In the genomic region with DNA sequence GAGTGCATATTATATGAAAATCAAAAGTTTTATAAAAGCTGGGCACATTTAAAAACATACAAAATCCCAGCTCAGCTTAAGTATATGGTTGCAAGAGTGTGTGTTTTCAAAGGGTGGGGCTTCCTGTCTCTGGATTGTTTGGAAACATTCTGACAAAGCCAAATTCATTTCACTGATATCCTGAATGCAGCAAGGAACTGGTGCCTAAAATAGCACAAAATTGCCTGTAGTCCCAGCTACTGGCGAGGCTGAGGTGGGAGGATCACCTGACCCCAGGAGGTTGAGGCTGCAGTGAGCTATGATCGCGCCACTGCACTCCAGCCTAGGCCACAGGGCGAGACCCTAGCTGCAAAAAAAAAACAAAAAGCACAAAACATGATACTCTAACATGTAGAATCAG, we compare ENCODE assay signal across 19 cellular contexts. TPM values are rescaled to one million over a fixed set of nuclear protein-coding genes. Genes with fewer than 3 reads are reported as not detected.
A peak's percentile ranks its signal among the peaks of the same experiment; 100 is the strongest.
DNase-seq lines count a peak whose midpoint lies in the region; ATAC-seq, FAIRE-seq and TF ChIP-seq lines count a peak whose summit lies in the region.
"Had no signal": no experiment of that assay in that cellular context is flagged by ENCODE, and none has a peak within 500 bp of the region (broad histone marks: within the 10 kb centered on the region; RNA-seq: fewer than 3 reads in every experiment).

No MANE protein-coding gene starts in this region.

- H3K27me3 ChIP-seq in breast epithelium (no peaks in the 10 kb centered on the region), endothelial cell of umbilical vein (ENCODE audit: control insufficient read depth in 2 of 2, insufficient read depth in 2 of 2, low read length in 2 of 2) (no peaks in the 10 kb centered on the region), keratinocyte (ENCODE audit: control insufficient read depth, extremely low read depth, insufficient read depth, low read length) (no peaks in the 10 kb centered on the region), upper lobe of left lung (no peaks in the 10 kb centered on the region)

- H3K9ac ChIP-seq in endothelial cell of umbilical vein (replicated peaks; ENCODE audit: extremely low read depth, insufficient read depth, low read length): no peak overlapping the region
- H3K9ac ChIP-seq in keratinocyte (ENCODE audit: control insufficient read depth, extremely low read depth, insufficient read depth, low read length): no peak overlapping the region
- H3K9ac ChIP-seq: BLaER1 treated with 17β-estradiol and CSF1 and Interleukin-3, amounts not matched to agents 10 nM and 100 nM had no signal

- dilution Hi-C loops in endothelial cell of umbilical vein (cut with MboI; ENCODE audit: extremely low pct_ligation_motif_present, low sequenced_read_pairs): no loop called here
- dilution Hi-C loops in keratinocyte (cut with MboI; ENCODE audit: extremely low pct_ligation_motif_present, low sequenced_read_pairs): no loop called here

- CTCF ChIA-PET in MCF 10A (lab: Yijun Ruan, JAX) (interaction anchor here (0.6 to 3.1 kb wide), 7 partner anchors 9 to 208 kb away, joined by 3 to 15 read pairs (median 3); no protein-coding TSS in a partner anchor), endothelial cell of umbilical vein (lab: Charles Lee) (interaction anchor here (0.7 to 2.4 kb wide), 9 partner anchors 10 to 91 kb away, joined by 3 to 17 read pairs (median 5); no protein-coding TSS in a partner anchor)

- no peak for TF ChIP-seq POLR2A in breast epithelium (IDR thresholded peaks at IDR 0.05)
- TF ChIP-seq POLR2A in endothelial cell of umbilical vein (IDR thresholded peaks at IDR 0.05; ENCODE audit: low read depth, low read length): no peak
- no peak for TF ChIP-seq POLR2A in upper lobe of left lung (IDR thresholded peaks at IDR 0.05)
- no peak for TF ChIP-seq POLR2A in GM18505 (IDR thresholded peaks at IDR 0.05; ENCODE audit: borderline replicate concordance, extremely low read depth, insufficient read depth, insufficient read length)

- H3K4me3 Mint-ChIP-seq in MCF 10A (ENCODE audit: unreplicated experiment): no peak overlapping the region
- H3K4me3 Mint-ChIP-seq: activated T-cell treated with anti-CD3 and anti-CD28 coated beads, Interleukin-2, amount 50 U/mL, for 24 hours had no signal

- ATAC-seq in upper lobe of left lung (ENCODE audit: low FRiP score in 2 of 2): no peak
- no peak for ATAC-seq in GM18505 (IDR thresholded peaks at IDR 0.05; ENCODE audit: unreplicated experiment)
- no peak for ATAC-seq in HG03280 (IDR thresholded peaks at IDR 0.05; ENCODE audit: unreplicated experiment)
- ATAC-seq: activated naive CD4-positive, alpha-beta T cell treated with anti-CD3 and anti-CD28 coated beads, Interleukin-2, amount 50 U/mL, for 72 hours had no signal

- BruUV-seq in MCF 10A (replicated peaks; lab: Mats Ljungman, UMichigan): no TSS peak
- BruUV-seq in endothelial cell of umbilical vein (replicated peaks; lab: Mats Ljungman, UMichigan): no TSS peak

- no peak for TF ChIP-seq EP300 in upper lobe of left lung (IDR thresholded peaks at IDR 0.05)

- H3K36me3 ChIP-seq in breast epithelium: no peaks in the 10 kb centered on the region
- H3K36me3 ChIP-seq in endothelial cell of umbilical vein (ENCODE audit: control insufficient read depth in 2 of 2, extremely low read depth in 1 of 2, insufficient read depth in 2 of 2, low read length in 2 of 2): no peaks in the 10 kb centered on the region
- no peaks in the 10 kb centered on the region for H3K36me3 ChIP-seq in keratinocyte (ENCODE audit: control insufficient read depth in 2 of 2, extremely low read depth in 1 of 2, insufficient read depth in 2 of 2, low read length in 2 of 2)
- no peaks in the 10 kb centered on the region for H3K36me3 ChIP-seq in upper lobe of left lung
- H3K36me3 ChIP-seq: BLaER1 treated with 17β-estradiol and CSF1 and Interleukin-3, amounts not matched to agents 10 nM and 100 nM had no signal

- peak; percentile 64 for FAIRE-seq in endothelial cell of umbilical vein (lab: Jason Lieb, UNC)
- peak; percentile 9 for FAIRE-seq in keratinocyte (lab: Jason Lieb, UNC)
- FAIRE-seq: GM18507, GM19239, TTC549 had no signal

- 43 to 60% methylated on average over 4 of the region's 4 CpGs for WGBS in upper lobe of left lung, 2 donors

- intact Hi-C loops in MCF 10A (cut with micrococcal nuclease): no loop called here
- intact Hi-C loops in breast epithelium (cut with DNase I; ENCODE audit: low total_unique reads): no loop called here
- intact Hi-C loops in endothelial cell of umbilical vein (cut with micrococcal nuclease): no loop called here

- no peaks in the 10 kb centered on the region for H3K4me1 ChIP-seq in breast epithelium
- peaks cover 5% of the 10 kb centered on the region for H3K4me1 ChIP-seq in endothelial cell of umbilical vein (ENCODE audit: control insufficient read depth, extremely low read depth, insufficient read depth, low read length)
- peaks cover 19% of the 10 kb centered on the region for H3K4me1 ChIP-seq in keratinocyte (ENCODE audit: control insufficient read depth, extremely low read depth, insufficient read depth, low read length)
- H3K4me1 ChIP-seq in upper lobe of left lung: peaks cover 6 to 18% (median 9%) of the 10 kb centered on the region in 4 donors
- H3K4me1 ChIP-seq: BLaER1 treated with 17β-estradiol and CSF1 and Interleukin-3, amounts not matched to agents 10 nM and 100 nM had no signal

- H3K9me1 ChIP-seq in endothelial cell of umbilical vein (replicated peaks; ENCODE audit: control insufficient read depth, extremely low read depth, insufficient read depth, low read length) (no peaks in the 10 kb centered on the region), keratinocyte (ENCODE audit: control insufficient read depth, extremely low read depth, insufficient read depth, low read length) (no peaks in the 10 kb centered on the region)

- no peaks in the 10 kb centered on the region for H3K9me3 ChIP-seq in breast epithelium
- no peaks in the 10 kb centered on the region for H3K9me3 ChIP-seq in endothelial cell of umbilical vein (replicated peaks; ENCODE audit: control insufficient read depth, insufficient read depth, low read length)
- H3K9me3 ChIP-seq in keratinocyte (ENCODE audit: control insufficient read depth, low read depth, low read length): no peaks in the 10 kb centered on the region
- no peaks in the 10 kb centered on the region for H3K9me3 ChIP-seq in upper lobe of left lung

- peaks cover 14% of the 10 kb centered on the region for H3K4me1 Mint-ChIP-seq in MCF 10A (ENCODE audit: insufficient read depth, unreplicated experiment)

- H3K4me3 ChIP-seq in breast epithelium: no peak overlapping the region
- H3K4me3 ChIP-seq in endothelial cell of umbilical vein (replicated peaks in 1 of 3; ENCODE audit: insufficient read depth in 1 of 3, low read depth in 1 of 3, low read length in 3 of 3): no peak overlapping the region
- no peak overlapping the region for H3K4me3 ChIP-seq in keratinocyte (ENCODE audit: control insufficient read depth in 2 of 3, extremely low read depth in 1 of 3, insufficient read depth in 2 of 3, low read depth in 1 of 3, low read length in 3 of 3)
- H3K4me3 ChIP-seq in upper lobe of left lung: no peak overlapping the region
- no peak overlapping the region for H3K4me3 ChIP-seq in coronary artery
- H3K4me3 ChIP-seq: BLaER1 treated with 17β-estradiol and CSF1 and Interleukin-3, amounts not matched to agents 10 nM and 100 nM had no signal

- POLR2A ChIA-PET in MCF 10A (lab: Yijun Ruan, JAX) (interaction anchor here (0.6 to 4.2 kb wide), 10 partner anchors 9 to 1051 kb away, joined by 3 to 35 read pairs (median 4); a partner anchor contains a TSS), endothelial cell of umbilical vein (lab: Charles Lee) (interaction anchor here (0.6 to 1.1 kb wide), 3 partner anchors 11 to 145 kb away, joined by 3 to 8 read pairs (median 4); a partner anchor contains a TSS)

- H3K27me3 Mint-ChIP-seq in MCF 10A (ENCODE audit: insufficient read depth, unreplicated experiment): no peaks in the 10 kb centered on the region

- no peaks in the 10 kb centered on the region for H3K9me3 Mint-ChIP-seq in MCF 10A (ENCODE audit: unreplicated experiment)

- peak overlapping the region; percentile 42 for H2AFZ ChIP-seq in endothelial cell of umbilical vein (ENCODE audit: low read depth, low read length)
- no peak overlapping the region for H2AFZ ChIP-seq in keratinocyte (ENCODE audit: control insufficient read depth, low read length)

- peak overlapping the region; percentile 61 for H3K27ac Mint-ChIP-seq in MCF 10A (ENCODE audit: low read depth, unreplicated experiment)
- H3K27ac Mint-ChIP-seq: activated naive CD4-positive, alpha-beta T cell treated with anti-CD3 and anti-CD28 coated beads, Interleukin-2, amount 50 U/mL, for 72 hours; activated T-cell treated with anti-CD3 and anti-CD28 coated beads, Interleukin-2, amount 50 U/mL, for 24 hours had no signal

- TF ChIP-seq CTCF in MCF 10A (IDR thresholded peaks at IDR 0.05; ENCODE audit: unreplicated experiment) (no peak), breast epithelium (IDR thresholded peaks at IDR 0.05) (no peak), endothelial cell of umbilical vein (IDR thresholded peaks at IDR 0.05; ENCODE audit: extremely low read depth in 1 of 2, insufficient read depth in 1 of 2, low read depth in 1 of 2, low read length in 2 of 2) (no peak), keratinocyte (optimal IDR thresholded peaks at IDR 0.05 in 1 of 3, IDR thresholded peaks at IDR 0.05 in 1 of 3, conservative IDR thresholded peaks at IDR 0.05 in 1 of 3; ENCODE audit: extremely low read depth in 1 of 3, insufficient read depth in 2 of 3, low read length in 3 of 3) (no peak), upper lobe of left lung (IDR thresholded peaks at IDR 0.05) (no peak), coronary artery (IDR thresholded peaks at IDR 0.05) (no peak)

- H3K4me2 ChIP-seq in endothelial cell of umbilical vein (ENCODE audit: insufficient read depth, low read length): peak overlapping the region; percentile 4
- peak overlapping the region; percentile 23 for H3K4me2 ChIP-seq in keratinocyte (ENCODE audit: control insufficient read depth, extremely low read depth, insufficient read depth, low read depth, low read length)
- H3K4me2 ChIP-seq: BLaER1 treated with 17β-estradiol and CSF1 and Interleukin-3, amounts not matched to agents 10 nM and 100 nM had no signal

- H4K20me1 ChIP-seq in endothelial cell of umbilical vein (replicated peaks; ENCODE audit: control insufficient read depth, extremely low read depth, insufficient read depth, low read length) (no peaks in the 10 kb centered on the region), keratinocyte (ENCODE audit: control insufficient read depth, extremely low read depth, insufficient read depth, low read length) (no peaks in the 10 kb centered on the region)

- H3K27ac ChIP-seq in breast epithelium: no peak overlapping the region
- H3K27ac ChIP-seq in endothelial cell of umbilical vein (ENCODE audit: insufficient read depth, low read depth, low read length): no peak overlapping the region
- no peak overlapping the region for H3K27ac ChIP-seq in keratinocyte (ENCODE audit: control insufficient read depth, insufficient read depth, low read length)
- H3K27ac ChIP-seq in upper lobe of left lung: peak overlapping the region; percentile 7 to 71 (median 36)
- H3K27ac ChIP-seq in coronary artery: peak overlapping the region in 1 of 2 donors; percentile 67
- H3K27ac ChIP-seq: BLaER1 treated with 17β-estradiol and CSF1 and Interleukin-3, amounts not matched to agents 10 nM and 100 nM had no signal

- DNase-seq in MCF 10A (ENCODE audit: unreplicated experiment) (peak; percentile 65), breast epithelium (ENCODE audit: low spot score in 2 of 2) (no peak), endothelial cell of umbilical vein (ENCODE audit: low read depth, low spot score) (peak; percentile 46), keratinocyte (ENCODE audit: low read depth, low spot score) (no peak), upper lobe of left lung (no peak), coronary artery (ENCODE audit: low spot score) (no peak)
- DNase-seq: 8988T; activated CD4-positive, alpha-beta T cell treated with anti-CD3 and anti-CD28 coated beads, Interleukin-2, amount 50 U/mL, for 4 hours; activated T-cell treated with anti-CD3 and anti-CD28 coated beads, Interleukin-2, amount 50 U/mL, for 24 hours; central memory CD4-positive, alpha-beta T cell; NCI-H1694; NCI-H446 had no signal

- H3K36me3 Mint-ChIP-seq in MCF 10A (ENCODE audit: insufficient read depth, unreplicated experiment): peaks cover 6% of the 10 kb centered on the region

- no peaks in the 10 kb centered on the region for H3K79me2 ChIP-seq in endothelial cell of umbilical vein (ENCODE audit: control insufficient read depth, insufficient read depth, low read length)
- H3K79me2 ChIP-seq in keratinocyte (ENCODE audit: control insufficient read depth, insufficient read depth, low read length): no peaks in the 10 kb centered on the region

RNA-seq across cellular contexts. Expression of a gene that starts 13.0 kb away (rescaled TPM):
- total RNA-seq in MCF 10A (2022) (114 and 137 TPM in 2 replicates), breast epithelium (100 to 1,000 TPM in 1 of 3 donors, 10 to 100 TPM in 2; 92.8 to 101 (median 97.2) TPM), endothelial cell of umbilical vein (128 and 133 TPM in 2 replicates), upper lobe of left lung (100 to 1,000 TPM in 4 of 6 donors, 10 to 100 TPM in 2; 88.0 to 168 (median 113) TPM)
- polyA plus RNA-seq in endothelial cell of umbilical vein (43.8 and 45.6 TPM in 2 replicates), keratinocyte (39.4 to 70.0 TPM (median 54.7 TPM) in 3 replicates)
- 46.5 and 50.7 TPM in 2 replicates for polyA plus RNA-seq in endothelial cell of umbilical vein (2011; cell fraction: cytosol; rRNA removed)
- 107 and 123 TPM in 2 replicates for polyA plus RNA-seq in endothelial cell of umbilical vein (2011; cell fraction: nucleus; rRNA removed)
- polyA plus RNA-seq in endothelial cell of umbilical vein (2012): 47.6 and 61.8 TPM in 2 replicates
- polyA minus RNA-seq in endothelial cell of umbilical vein (118 and 121 TPM in 2 replicates), keratinocyte (63.8 to 113 TPM (median 72.8 TPM) in 3 replicates)
- polyA minus RNA-seq in endothelial cell of umbilical vein (2011; cell fraction: cytosol; rRNA and poly(A)+ RNA removed): 22.8 TPM
- polyA minus RNA-seq in endothelial cell of umbilical vein (2011; cell fraction: nucleus; rRNA and poly(A)+ RNA removed): 164 and 213 TPM in 2 replicates
- 115 TPM for polyA plus RNA-seq in keratinocyte (2011; ENCODE audit: low read depth)
- 28.7 and 46.3 TPM in 2 replicates for polyA plus RNA-seq in keratinocyte (2011; cell fraction: cytosol; rRNA removed)
- polyA plus RNA-seq in keratinocyte (2011; cell fraction: nucleus; rRNA removed): 76.1 and 86.3 TPM in 2 replicates
- polyA plus RNA-seq in keratinocyte (2012; ENCODE audit: low replicate concordance): 49.3 and 56.8 TPM in 2 replicates
- polyA minus RNA-seq in keratinocyte (2011; cell fraction: cytosol; rRNA and poly(A)+ RNA removed): 37.4 TPM
- polyA minus RNA-seq in keratinocyte (2011; cell fraction: nucleus; rRNA and poly(A)+ RNA removed): 77.6 and 146 TPM in 2 replicates

Comparison
In these comparisons a context has a peak if more than half of its experiments do, and no peak if none do; other contexts are left out.
1. DNase-seq: peak in MCF 10A (single experiment) and endothelial cell of umbilical vein (single experiment); none in breast epithelium (0 of 2), keratinocyte (single experiment), upper lobe of left lung (0 of 2) and coronary artery (single experiment).
2. H3K27ac ChIP-seq: peak in upper lobe of left lung (4 of 4); none in breast epithelium (0 of 2), endothelial cell of umbilical vein (single experiment) and keratinocyte (single experiment).